In genomic region chr20:22489614-22490286, GRCh38 we compare ENCODE assay signal across 1 cellular context.
TF ChIP-seq lines count a peak whose summit lies in the region.

No MANE protein-coding gene starts in this region.

TF ChIP-seq in HepG2, 621 proteins besides CTCF, POLR2A, EP300 and RAD21 (continued from another document and continues in another):
- TF ChIP-seq ZHX2 (IDR thresholded peaks at IDR 0.05; ENCODE audit: low read depth): no peak
- TF ChIP-seq ZHX2 (CRISPR knock-in tag; IDR thresholded peaks at IDR 0.05; ENCODE audit: borderline replicate concordance): peak; percentile 52; the same call in 1 of the 2 replicates
- no peak for TF ChIP-seq TBP (CRISPR knock-in tag; IDR thresholded peaks at IDR 0.05)
- no peak for TF ChIP-seq RBM22 (optimal IDR thresholded peaks at IDR 0.05; ENCODE audit: low read length)
- peak; percentile 9; the same call in 1 of the 2 replicates for TF ChIP-seq ZNF503 (CRISPR knock-in tag; IDR thresholded peaks at IDR 0.05)
- no peak for TF ChIP-seq ZNF691 (CRISPR knock-in tag; IDR thresholded peaks at IDR 0.05; ENCODE audit: borderline replicate concordance, low read depth)
- TF ChIP-seq ZNF550 (CRISPR knock-in tag; IDR thresholded peaks at IDR 0.05; ENCODE audit: borderline replicate concordance): no peak
- no peak for TF ChIP-seq CREB1 (IDR thresholded peaks at IDR 0.05)
- TF ChIP-seq CREB1 (CRISPR knock-in tag; IDR thresholded peaks at IDR 0.05): no peak
- TF ChIP-seq ZNF747 (CRISPR knock-in tag; IDR thresholded peaks at IDR 0.05; ENCODE audit: borderline replicate concordance): no peak
- TF ChIP-seq RFX3 (CRISPR knock-in tag; IDR thresholded peaks at IDR 0.05): no peak
- no peak for TF ChIP-seq ZNF224 (CRISPR knock-in tag; IDR thresholded peaks at IDR 0.05)
- no peak for TF ChIP-seq FOXP1 (IDR thresholded peaks at IDR 0.05)
- no peak for TF ChIP-seq FOXP1 (CRISPR knock-in tag; IDR thresholded peaks at IDR 0.05)
- TF ChIP-seq MLXIP (CRISPR knock-in tag; IDR thresholded peaks at IDR 0.05; ENCODE audit: borderline replicate concordance): no peak
- no peak for TF ChIP-seq SOX6 (IDR thresholded peaks at IDR 0.05)
- no peak for TF ChIP-seq SOX6 (CRISPR knock-in tag; IDR thresholded peaks at IDR 0.05)
- TF ChIP-seq HNRNPL (IDR thresholded peaks at IDR 0.05; ENCODE audit: low read depth, low read length): no peak
- no peak for TF ChIP-seq ZNF816 (CRISPR knock-in tag; IDR thresholded peaks at IDR 0.05; ENCODE audit: borderline replicate concordance)
- no peak for TF ChIP-seq CBX2 (IDR thresholded peaks at IDR 0.05; ENCODE audit: low read depth, low read length)
- TF ChIP-seq CBX2 (CRISPR knock-in tag; IDR thresholded peaks at IDR 0.05; ENCODE audit: low read depth): no peak
- TF ChIP-seq ZNF660 (CRISPR knock-in tag; IDR thresholded peaks at IDR 0.05; ENCODE audit: borderline replicate concordance, low read depth): no peak
- TF ChIP-seq ZNF382 (CRISPR knock-in tag; IDR thresholded peaks at IDR 0.05; ENCODE audit: borderline replicate concordance): no peak
- no peak for TF ChIP-seq ZNF678 (CRISPR knock-in tag; IDR thresholded peaks at IDR 0.05)
- TF ChIP-seq MYNN (CRISPR knock-in tag; IDR thresholded peaks at IDR 0.05; ENCODE audit: low read depth): 0 out of 2 replicates have a peak, but pooled peaks have one; percentile 32
- no peak for TF ChIP-seq THAP11 (CRISPR knock-in tag; IDR thresholded peaks at IDR 0.05)
- no peak for TF ChIP-seq NR1H2 (CRISPR knock-in tag; IDR thresholded peaks at IDR 0.05; ENCODE audit: borderline replicate concordance, low read depth)
- TF ChIP-seq CBFB (CRISPR knock-in tag; IDR thresholded peaks at IDR 0.05): 0 out of 2 replicates have a peak, but pooled peaks have one; percentile 29
- 0 out of 2 replicates have a peak, but pooled peaks have one; percentile 13 for TF ChIP-seq MEF2D (CRISPR knock-in tag; IDR thresholded peaks at IDR 0.05)
- TF ChIP-seq MTERF4 (CRISPR knock-in tag; IDR thresholded peaks at IDR 0.05): no peak
- TF ChIP-seq STAG1 (CRISPR knock-in tag; IDR thresholded peaks at IDR 0.05): peak; percentile 26
- TF ChIP-seq ZNF44 (CRISPR knock-in tag; IDR thresholded peaks at IDR 0.05): no peak
- TF ChIP-seq MXD1 (CRISPR knock-in tag; IDR thresholded peaks at IDR 0.05): no peak
- no peak for TF ChIP-seq SP1 (IDR thresholded peaks at IDR 0.05)
- no peak for TF ChIP-seq SP1 (CRISPR knock-in tag; IDR thresholded peaks at IDR 0.05)
- peak; percentile 35; the same call in 1 of the 2 replicates for TF ChIP-seq ZBTB49 (CRISPR knock-in tag; IDR thresholded peaks at IDR 0.05; ENCODE audit: borderline replicate concordance)
- TF ChIP-seq MTF2 (CRISPR knock-in tag; IDR thresholded peaks at IDR 0.05; ENCODE audit: borderline replicate concordance): peak; percentile 27; the same call in 1 of the 2 replicates
- TF ChIP-seq ONECUT2 (CRISPR knock-in tag; IDR thresholded peaks at IDR 0.05): 0 out of 2 replicates have a peak, but pooled peaks have one; percentile 9
- TF ChIP-seq ZNF605 (CRISPR knock-in tag; IDR thresholded peaks at IDR 0.05): no peak
- TF ChIP-seq ARHGAP35 (CRISPR knock-in tag; IDR thresholded peaks at IDR 0.05; ENCODE audit: borderline replicate concordance): no peak
- no peak for TF ChIP-seq POLR2AphosphoS5 (IDR thresholded peaks at IDR 0.05; ENCODE audit: low read depth, low read length)
- no peak for TF ChIP-seq DDIT3 (CRISPR knock-in tag; IDR thresholded peaks at IDR 0.05)
- no peak for TF ChIP-seq CREBL2 (CRISPR knock-in tag; IDR thresholded peaks at IDR 0.05; ENCODE audit: borderline replicate concordance)
- no peak for TF ChIP-seq BRCA1 (CRISPR knock-in tag; IDR thresholded peaks at IDR 0.05)
- TF ChIP-seq TFDP2 (CRISPR knock-in tag; IDR thresholded peaks at IDR 0.05): no peak
- no peak for TF ChIP-seq ZNF563 (CRISPR knock-in tag; IDR thresholded peaks at IDR 0.05)
- TF ChIP-seq NFYC (CRISPR knock-in tag; IDR thresholded peaks at IDR 0.05): no peak
- TF ChIP-seq SAP130 (CRISPR knock-in tag; IDR thresholded peaks at IDR 0.05; ENCODE audit: low read depth): peak; percentile 61; the same call in 1 of the 2 replicates
- no peak for TF ChIP-seq MAFG (CRISPR knock-in tag; IDR thresholded peaks at IDR 0.05)
- TF ChIP-seq REL (CRISPR knock-in tag; conservative IDR thresholded peaks at IDR 0.05): no peak
- TF ChIP-seq PREB (CRISPR knock-in tag; IDR thresholded peaks at IDR 0.05): no peak
- TF ChIP-seq NR2C2 (CRISPR knock-in tag; IDR thresholded peaks at IDR 0.05; ENCODE audit: borderline replicate concordance): no peak
- no peak for TF ChIP-seq ZNF337 (CRISPR knock-in tag; IDR thresholded peaks at IDR 0.05; ENCODE audit: borderline replicate concordance, low read depth)
